12 cellular contexts compared by ENCODE assay signal in the genomic region with DNA sequence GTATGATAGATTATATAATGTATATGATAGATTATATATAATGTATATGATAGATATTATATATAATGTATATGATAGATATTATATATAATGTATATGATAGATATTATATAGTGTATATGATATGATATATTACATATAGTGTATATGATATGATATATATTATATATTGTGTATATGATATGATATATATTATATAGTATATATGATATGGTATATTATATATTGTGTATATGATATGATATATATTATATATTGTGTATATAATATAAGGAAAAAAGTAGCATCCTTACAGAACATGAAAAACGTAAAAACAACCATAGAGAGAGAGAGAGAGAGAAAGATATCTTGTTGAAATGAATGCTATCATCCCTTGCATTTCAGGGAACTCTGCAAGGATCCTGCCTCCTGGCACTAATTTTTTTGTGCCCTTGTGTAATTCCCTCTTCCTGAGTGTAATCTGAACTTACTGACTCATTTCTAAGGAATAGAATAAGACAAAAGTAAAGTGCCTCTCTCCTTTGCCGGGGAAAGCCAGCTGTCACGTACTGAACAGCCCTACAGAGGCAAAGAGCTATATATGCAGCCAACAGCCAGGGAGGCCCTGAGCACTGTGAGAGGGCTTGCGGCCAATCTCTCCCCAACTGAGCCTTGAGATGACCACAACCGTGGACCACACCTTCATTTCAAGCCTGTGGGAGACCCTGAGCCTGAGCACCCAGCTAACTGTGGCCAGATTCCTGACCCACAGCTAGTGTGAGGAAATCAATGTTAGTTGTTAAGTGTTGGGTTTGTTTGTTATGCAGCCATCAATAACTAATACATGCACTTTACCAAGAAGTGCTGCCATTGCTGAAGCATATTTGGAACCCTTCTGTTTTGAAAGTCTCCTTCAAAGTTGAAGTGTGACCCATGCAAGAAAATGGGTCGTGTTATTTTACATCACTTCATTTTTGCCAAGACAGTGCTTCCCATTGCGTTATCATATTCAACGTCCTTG.
DNase-seq lines count a peak whose midpoint lies in the region; ATAC-seq and TF ChIP-seq lines count a peak whose summit lies in the region.
"Had no signal": no experiment of that assay in that cellular context is flagged by ENCODE, and none has a peak within 500 bp of the region (broad histone marks: within the 10 kb centered on the region; RNA-seq: fewer than 3 reads in every experiment).

No MANE protein-coding gene starts in this region.

- H3K4me3 Mint-ChIP-seq in CD4-positive, alpha-beta memory T cell, result no peak overlapping the region

- H3K36me3 Mint-ChIP-seq in CD4-positive, alpha-beta memory T cell, result peaks cover 0 to 9% of the 10 kb centered on the region in 2 donors

- POLR2A ChIA-PET in CD4-positive, alpha-beta memory T cell (lab: Charles Lee; ENCODE audit: partially characterized antibody), result no interaction called here

- CTCF ChIA-PET in CD4-positive, alpha-beta memory T cell (lab: Charles Lee; ENCODE audit: partially characterized antibody), result no interaction called here

- no peak overlapping the region for H3K4me3 ChIP-seq in fibroblast of the aortic adventitia (ENCODE audit: low read depth, low read length)
- no peak overlapping the region for H3K4me3 ChIP-seq in CD4-positive, alpha-beta memory T cell (ENCODE audit: low read length in 2 of 2)
- H3K4me3 ChIP-seq: upper lobe of left lung had no signal

- no peak overlapping the region for H3K27ac Mint-ChIP-seq in CD4-positive, alpha-beta memory T cell

- ATAC-seq in SK-N-SH treated with all-trans-retinoic acid at 6 μM for 48 hours, result peak; percentile 34
- ATAC-seq: Right ventricle myocardium inferior had no signal

- no peaks in the 10 kb centered on the region for H3K9me3 Mint-ChIP-seq in CD4-positive, alpha-beta memory T cell

- in situ Hi-C loops in KBM-7 (cut with MboI; ENCODE audit: low pct_unique_long_range_greater_than_20kb, low sequenced_read_pairs), result no loop called here

- TF ChIP-seq CTCF in fibroblast of the aortic adventitia (IDR thresholded peaks at IDR 0.05; ENCODE audit: insufficient read depth, low read length), result no peak

- no peaks in the 10 kb centered on the region for H3K9me3 ChIP-seq in CD4-positive, alpha-beta memory T cell (ENCODE audit: control insufficient read depth in 1 of 2, low read length in 2 of 2)
- H3K9me3 ChIP-seq: upper lobe of left lung had no signal

- no peaks in the 10 kb centered on the region for H3K27me3 ChIP-seq in CD4-positive, alpha-beta memory T cell (ENCODE audit: insufficient read depth, low read length)
- H3K27me3 ChIP-seq: upper lobe of left lung had no signal

- H3K27me3 Mint-ChIP-seq in CD4-positive, alpha-beta memory T cell, result no peaks in the 10 kb centered on the region

- intact Hi-C loops in CD4-positive, alpha-beta memory T cell (cut with micrococcal nuclease), result no loop called here

- peaks cover 3 to 22% (median 6%) of the 10 kb centered on the region in 4 donors for H3K4me1 Mint-ChIP-seq in CD4-positive, alpha-beta memory T cell

- H3K36me3 ChIP-seq in CD4-positive, alpha-beta memory T cell (ENCODE audit: insufficient read depth, low read length), result no peaks in the 10 kb centered on the region
- H3K36me3 ChIP-seq: upper lobe of left lung had no signal

- peaks cover 11% of the 10 kb centered on the region for H3K4me1 ChIP-seq in CD4-positive, alpha-beta memory T cell (ENCODE audit: insufficient read depth, low read length)

- peak; percentile 6 for DNase-seq in A172 (ENCODE audit: low spot score)
- DNase-seq in GM04504 (ENCODE audit: low read depth), result peak; percentile 41
- DNase-seq in fibroblast of the aortic adventitia (ENCODE audit: low read depth), result peak; percentile 83
- no peak for DNase-seq in COLO668 (lab: John Stamatoyannopoulos, UW; ENCODE audit: unreplicated experiment)
- DNase-seq in NK-92 (lab: John Stamatoyannopoulos, UW; ENCODE audit: unreplicated experiment), result no peak
- no peak for DNase-seq in KBM-7
- no peak for DNase-seq in CD4-positive, alpha-beta memory T cell
- DNase-seq: activated T-cell treated with anti-CD3 and anti-CD28 coated beads for 4 hours, C1 segment of cervical spinal cord, upper lobe of left lung had no signal

- no peak overlapping the region for H3K27ac ChIP-seq in CD4-positive, alpha-beta memory T cell (ENCODE audit: low read depth, low read length)
- H3K27ac ChIP-seq: upper lobe of left lung had no signal

TF ChIP-seq in SK-N-SH treated with all-trans-retinoic acid at 6 μM for 48 hours, 23 proteins besides CTCF, POLR2A, EP300 and RAD21:
- TF ChIP-seq ZNF70 (CRISPR knock-in tag; IDR thresholded peaks at IDR 0.05) (no peak), OSR1 (CRISPR knock-in tag; IDR thresholded peaks at IDR 0.05) (no peak), ESRRG (CRISPR knock-in tag; IDR thresholded peaks at IDR 0.05) (no peak), TCF4 (CRISPR knock-in tag; IDR thresholded peaks at IDR 0.05; ENCODE audit: borderline replicate concordance) (no peak), BACH2 (CRISPR knock-in tag; IDR thresholded peaks at IDR 0.05; ENCODE audit: borderline replicate concordance) (no peak), SNAI2 (CRISPR knock-in tag; IDR thresholded peaks at IDR 0.05) (no peak), ZNF8 (CRISPR knock-in tag; IDR thresholded peaks at IDR 0.05) (no peak), CSDC2 (CRISPR knock-in tag; IDR thresholded peaks at IDR 0.05) (no peak), ISL1 (CRISPR knock-in tag; IDR thresholded peaks at IDR 0.05) (no peak), ARNTL (CRISPR knock-in tag; IDR thresholded peaks at IDR 0.05; ENCODE audit: borderline replicate concordance, low read depth) (no peak), GLIS3 (CRISPR knock-in tag; IDR thresholded peaks at IDR 0.05) (no peak)

Comparison
In these comparisons a context has a peak if more than half of its experiments do, and no peak if none do; other contexts are left out.
1. DNase-seq: peak in A172 (single experiment), GM04504 (single experiment) and fibroblast of the aortic adventitia (single experiment); none in COLO668 (single experiment), NK-92 (single experiment), KBM-7 (single experiment) and CD4-positive, alpha-beta memory T cell (0 of 5).